In genomic region chrY:7444141-7444540, GRCh38 we compare ENCODE assay signal across 9 cellular contexts.
"Had no signal": no experiment of that assay in that cellular context is flagged by ENCODE, and none has a peak within 500 bp of the region (broad histone marks: within the 10 kb centered on the region; RNA-seq: fewer than 3 reads in every experiment).

No MANE protein-coding gene starts in this region.

- H3K9me3 Mint-ChIP-seq: GM23338, H9, HFFc6 had no signal

- H3K4me1 ChIP-seq: HAP-1 had no signal

- H3K4me3 ChIP-seq: GM23248, GM23338, HAP-1 had no signal

- H3K4me3 Mint-ChIP-seq: GM23338, H9, HFFc6 had no signal

- H3K9me3 ChIP-seq: HAP-1 had no signal

- DNase-seq: GM23248, GOT3, H7, H9, HCEC 1CT, HFFc6 had no signal

- H3K27ac ChIP-seq: GM23248 had no signal

- H3K27ac Mint-ChIP-seq: GM23338, H9, HFFc6 had no signal

- ATAC-seq: GM23338, HCT116 had no signal

- H3K36me3 ChIP-seq: HAP-1 had no signal

- H3K4me1 Mint-ChIP-seq: GM23338, H9 had no signal
